Comparison of ENCODE assay signal across 10 cellular contexts in genomic region chr2:27122791-27123190, GRCh38. TPM values are rescaled to one million over a fixed set of nuclear protein-coding genes. Genes with fewer than 3 reads are reported as not detected.
DNase-seq lines count a peak whose midpoint lies in the region; TF ChIP-seq lines count a peak whose summit lies in the region.
"Had no signal": no experiment of that assay in that cellular context is flagged by ENCODE, and none has a peak within 500 bp of the region (broad histone marks: within the 10 kb centered on the region; RNA-seq: fewer than 3 reads in every experiment).

No MANE protein-coding gene starts in this region.

- H3K4me1 ChIP-seq in CD8-positive, alpha-beta memory T cell (ENCODE audit: insufficient read depth, low read length): peaks cover 13% of the 10 kb centered on the region
- peaks cover 9% of the 10 kb centered on the region for H3K4me1 ChIP-seq in KMS-11 (ENCODE audit: low read depth, poor library complexity, severe bottlenecking)
- no peaks in the 10 kb centered on the region for H3K4me1 ChIP-seq in parathyroid adenoma

- intact Hi-C loops in dorsolateral prefrontal cortex (cut with DNase I): no loop called here

- H3K79me2 ChIP-seq in KMS-11 (ENCODE audit: insufficient read depth, low read depth) (no peaks in the 10 kb centered on the region), parathyroid adenoma (no peaks in the 10 kb centered on the region)

- H3K9ac ChIP-seq in KMS-11: no peak overlapping the region
- H3K9ac ChIP-seq in parathyroid adenoma: no peak overlapping the region

- H3K4me3 ChIP-seq in CD8-positive, alpha-beta memory T cell (ENCODE audit: low read length): peak overlapping the region; percentile 79
- H3K4me3 ChIP-seq in KMS-11 (IDR thresholded peaks at IDR 0.05; ENCODE audit: insufficient read depth, low read depth, low read length) (no peak overlapping the region), dorsolateral prefrontal cortex (peak overlapping the region in 44 of 59 donors; percentile 53 to 88 (median 72)), parathyroid adenoma (ENCODE audit: low read depth, low read length) (peak overlapping the region; percentile 63)

- no peaks in the 10 kb centered on the region for H3K9me3 ChIP-seq in CD8-positive, alpha-beta memory T cell (ENCODE audit: low read length)
- no peaks in the 10 kb centered on the region for H3K9me3 ChIP-seq in parathyroid adenoma (ENCODE audit: control insufficient read depth, low read length)

- no peaks in the 10 kb centered on the region for H4K20me1 ChIP-seq in KMS-11 (ENCODE audit: insufficient read depth)

- peaks cover 11% of the 10 kb centered on the region for H3K27me3 ChIP-seq in CD8-positive, alpha-beta memory T cell (ENCODE audit: insufficient read depth, low read length, poor library complexity, severe bottlenecking)
- H3K27me3 ChIP-seq in KMS-11 (ENCODE audit: insufficient read depth, low read depth) (no peaks in the 10 kb centered on the region), dorsolateral prefrontal cortex (peaks cover 0 to 9% (median 0%) of the 10 kb centered on the region in 45 donors), parathyroid adenoma (ENCODE audit: control insufficient read depth, insufficient read depth, low read length) (peaks cover 3% of the 10 kb centered on the region)

- H3K4me1 Mint-ChIP-seq in CD8-positive, alpha-beta memory T cell: peaks cover 20 to 21% (median 20%) of the 10 kb centered on the region in 3 donors

- TF ChIP-seq CTCF in KMS-11 (conservative IDR thresholded peaks at IDR 0.05; ENCODE audit: low read depth, low read length) (no peak), dorsolateral prefrontal cortex (IDR thresholded peaks at IDR 0.05 in 54 of 56, conservative IDR thresholded peaks at IDR 0.05 in 2 of 56; ENCODE audit: low read depth in 1 of 56, partially characterized antibody in 56 of 56) (no peak), parathyroid adenoma (IDR thresholded peaks at IDR 0.05) (no peak), GM20000 (IDR thresholded peaks at IDR 0.05; ENCODE audit: extremely low read depth, missing control alignments) (no peak)

- H3K27ac ChIP-seq in CD8-positive, alpha-beta memory T cell (ENCODE audit: low read depth, low read length): no peak overlapping the region
- H3K27ac ChIP-seq in KMS-11: no peak overlapping the region
- H3K27ac ChIP-seq in dorsolateral prefrontal cortex: peak overlapping the region in 45 of 59 donors; percentile 7 to 91 (median 77)
- H3K27ac ChIP-seq in parathyroid adenoma: no peak overlapping the region

- H3K4me2 ChIP-seq in KMS-11: peak overlapping the region; percentile 67; the same call in 1 of the 2 replicates
- peak overlapping the region; percentile 82 for H3K4me2 ChIP-seq in parathyroid adenoma (ENCODE audit: low read length)

- DNase-seq in CD8-positive, alpha-beta memory T cell: no peak
- no peak for DNase-seq in dorsolateral prefrontal cortex
- DNase-seq in GM20000 (ENCODE audit: low spot score): no peak
- DNase-seq in SIG-M5 (lab: John Stamatoyannopoulos, UW): no peak
- no peak for DNase-seq in NCI-H1092 (lab: John Stamatoyannopoulos, UW)
- DNase-seq: DND-41, NCI-H524 treated with DMSO at 0.1 percent for 48 hours had no signal

- H3K36me3 Mint-ChIP-seq in CD8-positive, alpha-beta memory T cell: peaks cover 0 to 3% (median 0%) of the 10 kb centered on the region in 3 donors

- CTCF ChIA-PET in CD8-positive, alpha-beta memory T cell (lab: Charles Lee): interaction anchor here (1.1 to 2.6 kb wide), 5 partner anchors 8 to 47 kb away, joined by 3 to 24 read pairs (median 4); partner anchors contain the start of genes KHK and PREB

- H3K27me3 Mint-ChIP-seq in CD8-positive, alpha-beta memory T cell: peaks cover 10 to 18% of the 10 kb centered on the region in 2 donors

- H3K36me3 ChIP-seq in CD8-positive, alpha-beta memory T cell (ENCODE audit: insufficient read depth, low read length): no peaks in the 10 kb centered on the region
- H3K36me3 ChIP-seq in KMS-11 (ENCODE audit: insufficient read depth) (no peaks in the 10 kb centered on the region), parathyroid adenoma (ENCODE audit: control insufficient read depth, insufficient read depth, low read length) (no peaks in the 10 kb centered on the region)

- no peaks in the 10 kb centered on the region for H3K9me3 Mint-ChIP-seq in CD8-positive, alpha-beta memory T cell

- peak overlapping the region; percentile 91 to 95 (median 93) for H3K4me3 Mint-ChIP-seq in CD8-positive, alpha-beta memory T cell

- H2AFZ ChIP-seq in KMS-11 (ENCODE audit: low read depth) (peak overlapping the region; percentile 78; the same call in 1 of the 2 replicates), parathyroid adenoma (peak overlapping the region; percentile 95)

- POLR2A ChIA-PET in CD8-positive, alpha-beta memory T cell (lab: Charles Lee): interaction anchor here (1.8 to 2.0 kb wide), 3 partner anchors 11 to 72 kb away, joined by 5 to 27 read pairs (median 9); partner anchors contain the start of genes AGBL5, OST4 and PREB

- peak overlapping the region; percentile 21 to 97 (median 87) for H3K27ac Mint-ChIP-seq in CD8-positive, alpha-beta memory T cell

RNA-seq across cellular contexts. Expression of gene ABHD1, which starts 0.8 kb away (rescaled TPM):
- total RNA-seq in CD8-positive, alpha-beta memory T cell: under 1 TPM; 0.33 to 0.90 TPM
- 1.4 TPM for polyA plus RNA-seq in CD8-positive, alpha-beta memory T cell
- total RNA-seq in dorsolateral prefrontal cortex: 1 to 10 TPM in 118 of 120 experiments, under 1 TPM in 2; 0.83 to 8.1 (median 2.2) TPM
- total RNA-seq: myocyte had no signal

RNA-seq across cellular contexts. Expression of gene CGREF1, which starts 3.9 kb away (rescaled TPM):
- 1 to 10 TPM; 2.7 to 3.5 TPM for total RNA-seq in CD8-positive, alpha-beta memory T cell
- 0.17 TPM for polyA plus RNA-seq in CD8-positive, alpha-beta memory T cell
- 10 to 100 TPM; 16.0 to 66.6 (median 43.0) TPM for total RNA-seq in dorsolateral prefrontal cortex

RNA-seq across cellular contexts. Expression of gene PREB, which starts 11.6 kb away (rescaled TPM):
- 10 to 100 TPM; 79.5 to 80.6 TPM for total RNA-seq in CD8-positive, alpha-beta memory T cell
- 68.6 TPM for polyA plus RNA-seq in CD8-positive, alpha-beta memory T cell
- total RNA-seq in dorsolateral prefrontal cortex: 10 to 100 TPM; 25.2 to 52.0 (median 34.9) TPM

RNA-seq across cellular contexts. Expression of gene PRR30, which starts 16.4 kb away (rescaled TPM):
- total RNA-seq in CD8-positive, alpha-beta memory T cell: not detected
- not detected for polyA plus RNA-seq in CD8-positive, alpha-beta memory T cell
- total RNA-seq in dorsolateral prefrontal cortex: not detected
- total RNA-seq: myocyte had no signal

RNA-seq across cellular contexts. Expression of gene TCF23, which starts 26.0 kb away (rescaled TPM):
- not detected for total RNA-seq in CD8-positive, alpha-beta memory T cell
- not detected for polyA plus RNA-seq in CD8-positive, alpha-beta memory T cell
- under 1 TPM in 22 of 120 experiments, not detected in 98; 0.07 to 0.40 (median 0.11) TPM for total RNA-seq in dorsolateral prefrontal cortex
- total RNA-seq: myocyte had no signal

Comparison
In these comparisons a context has a peak if more than half of its experiments do, and no peak if none do; other contexts are left out.
1. H3K27ac ChIP-seq: peak in dorsolateral prefrontal cortex (45 of 59); none in CD8-positive, alpha-beta memory T cell (single experiment), KMS-11 (single experiment) and parathyroid adenoma (single experiment).